9 cellular contexts compared by ENCODE assay signal in the genomic region with DNA sequence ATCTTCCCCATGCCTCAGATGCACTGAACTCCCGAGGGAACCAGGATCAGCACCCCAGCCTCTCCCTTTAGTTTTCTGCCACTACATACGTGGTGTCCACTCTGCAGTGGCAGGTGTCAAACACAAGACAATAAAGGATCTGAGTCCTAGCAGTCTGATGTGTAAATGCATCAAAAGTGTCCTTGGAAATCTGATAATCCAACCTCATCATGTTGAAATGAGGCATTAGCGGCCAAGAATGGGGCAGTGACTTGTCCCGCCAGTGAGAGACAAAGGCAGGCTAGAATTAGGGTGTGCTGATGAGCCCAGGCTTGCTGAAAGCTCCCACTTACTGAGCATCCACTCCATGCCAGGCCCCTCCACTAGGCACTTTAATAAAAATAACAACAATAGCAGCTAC. TPM values are rescaled to one million over a fixed set of nuclear protein-coding genes. Genes with fewer than 3 reads are reported as not detected.
"Had no signal": no experiment of that assay in that cellular context is flagged by ENCODE, and none has a peak within 500 bp of the region (broad histone marks: within the 10 kb centered on the region; RNA-seq: fewer than 3 reads in every experiment).

No MANE protein-coding gene starts in this region.

- DNase-seq: GDM1, GF-D8 had no signal

- H3K4me3 ChIP-seq: GM12878 had no signal

- ATAC-seq: GM12878 had no signal

- FAIRE-seq: G401.6, GM12878, GM12891, GM12892, GM18507, GM19239 had no signal

RNA-seq across cellular contexts. Expression of gene EN1, which starts 52.9 kb away (rescaled TPM):
- total RNA-seq: G401, GM12878 had no signal
- polyA plus RNA-seq: GM12878 had no signal
